ENCODE assay signal across 19 cellular contexts in the genomic region with DNA sequence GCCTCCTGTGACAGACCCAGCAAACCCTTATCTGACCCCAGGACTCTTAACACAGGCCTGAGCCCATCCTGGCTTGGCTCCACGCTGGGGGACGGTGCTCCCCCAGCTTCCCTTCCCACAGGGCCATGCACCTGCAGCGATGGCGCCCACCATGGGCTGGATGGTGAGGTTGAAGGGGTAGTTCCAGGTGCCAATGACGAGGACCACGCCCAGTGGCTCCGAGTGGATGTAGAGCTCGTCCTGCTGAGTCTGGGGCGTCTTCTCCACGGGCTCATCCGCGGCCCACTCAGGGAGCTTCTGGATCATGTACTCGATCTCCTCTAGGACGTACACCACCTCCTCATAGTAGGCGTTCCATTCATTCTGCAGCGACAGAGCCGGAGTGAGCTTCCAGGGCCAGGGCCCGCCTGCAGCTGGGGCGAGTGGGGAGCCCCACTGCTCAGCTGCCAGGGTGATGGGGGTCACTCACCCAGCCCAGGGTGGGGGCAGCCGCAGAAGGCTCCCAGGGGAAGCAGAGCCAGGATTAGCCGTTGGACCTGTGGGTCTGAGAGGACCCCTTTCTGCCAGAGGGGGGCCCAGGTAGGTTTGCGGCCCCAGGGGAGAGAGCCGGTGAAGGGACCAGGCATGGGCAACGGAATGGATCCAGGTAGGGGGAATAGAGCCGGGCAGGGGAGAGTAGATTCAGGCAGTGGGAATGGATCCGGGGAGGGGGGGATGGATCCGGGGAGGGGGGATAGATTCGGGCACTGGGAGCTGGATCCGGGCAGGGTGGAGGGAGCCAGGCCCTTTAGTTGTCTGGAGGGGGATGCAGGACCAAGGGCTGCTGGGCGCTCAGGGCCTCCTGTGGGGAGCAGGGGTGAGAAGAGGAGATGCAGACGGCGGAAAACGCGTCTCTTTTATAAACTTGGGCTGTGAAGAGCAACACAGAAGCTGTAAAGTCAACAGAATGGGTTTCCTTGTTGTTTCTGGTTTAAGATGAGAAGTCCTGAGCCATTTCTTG. TPM values are rescaled to one million over a fixed set of nuclear protein-coding genes. Genes with fewer than 3 reads are reported as not detected.
DNase-seq lines count a peak whose midpoint lies in the region; ATAC-seq and TF ChIP-seq lines count a peak whose summit lies in the region.
"Had no signal": no experiment of that assay in that cellular context is flagged by ENCODE, and none has a peak within 500 bp of the region (broad histone marks: within the 10 kb centered on the region; RNA-seq: fewer than 3 reads in every experiment).

No MANE protein-coding gene starts in this region.

- CTCF ChIA-PET in WTC11 (lab: Charles Lee) = interaction anchor here (1.2 to 5.7 kb wide), 5 partner anchors 19 to 285 kb away, joined by 3 to 91 read pairs (median 5); no protein-coding TSS in a partner anchor

- POLR2A ChIA-PET in WTC11 (lab: Charles Lee) = interaction anchor here (1.8 kb wide), 1 partner anchor 95 kb away, joined by 6 read pairs; the partner anchor contains the start of gene ALDH3A2

- no peak for ATAC-seq in activated T-cell treated with anti-CD3 and anti-CD28 coated beads, Interleukin-2, amount 50 U/mL, for 4 hours
- ATAC-seq in WTC11 (no peak), naive B cell (ENCODE audit: low read depth in 2 of 2) (no peak), HG03442 (IDR thresholded peaks at IDR 0.05; ENCODE audit: unreplicated experiment) (no peak), GM21423 (IDR thresholded peaks at IDR 0.05; ENCODE audit: unreplicated experiment) (no peak)
- ATAC-seq in stimulated activated memory B cell treated with anti-CD40 and anti-IgM and Interleukin-4, amounts not matched to agents 10 μg/mL and 1 μg/mL and 100 μg/mL, for 72 hours = no peak

- H3K4me1 Mint-ChIP-seq in activated T-cell treated with anti-CD3 and anti-CD28 coated beads, Interleukin-2, amount 50 U/mL, for 4 hours (ENCODE audit: low read depth) = peaks cover 6% of the 10 kb centered on the region
- H3K4me1 Mint-ChIP-seq in activated T-cell treated with anti-CD3 and anti-CD28 coated beads, Interleukin-2, amount 50 U/mL, for 24 hours (ENCODE audit: low read depth) = peaks cover 8% of the 10 kb centered on the region
- peaks cover 12% of the 10 kb centered on the region for H3K4me1 Mint-ChIP-seq in WTC11
- peaks cover 0 to 10% (median 8%) of the 10 kb centered on the region in 3 donors for H3K4me1 Mint-ChIP-seq in naive B cell
- H3K4me1 Mint-ChIP-seq in stimulated activated memory B cell treated with anti-CD40 and anti-IgM and Interleukin-4, amounts not matched to agents 10 μg/mL and 1 μg/mL and 100 μg/mL, for 72 hours = peaks cover 13% of the 10 kb centered on the region

- no peaks in the 10 kb centered on the region for H3K9me3 Mint-ChIP-seq in activated T-cell treated with anti-CD3 and anti-CD28 coated beads, Interleukin-2, amount 50 U/mL, for 4 hours
- H3K9me3 Mint-ChIP-seq in activated T-cell treated with anti-CD3 and anti-CD28 coated beads, Interleukin-2, amount 50 U/mL, for 24 hours = no peaks in the 10 kb centered on the region
- no peaks in the 10 kb centered on the region for H3K9me3 Mint-ChIP-seq in WTC11
- no peaks in the 10 kb centered on the region for H3K9me3 Mint-ChIP-seq in naive B cell
- H3K9me3 Mint-ChIP-seq in stimulated activated memory B cell treated with anti-CD40 and anti-IgM and Interleukin-4, amounts not matched to agents 10 μg/mL and 1 μg/mL and 100 μg/mL, for 72 hours = no peaks in the 10 kb centered on the region
- H3K9me3 Mint-ChIP-seq: activated CD4-positive, alpha-beta T cell treated with anti-CD3 and anti-CD28 coated beads, Interleukin-2, amount 10 ng/mL, durations not matched to agents 7 days and 5 days had no signal

- TF ChIP-seq CTCF in WTC11 (IDR thresholded peaks at IDR 0.05) = no peak

- H3K36me3 Mint-ChIP-seq in activated T-cell treated with anti-CD3 and anti-CD28 coated beads, Interleukin-2, amount 50 U/mL, for 4 hours (ENCODE audit: insufficient read depth) = no peaks in the 10 kb centered on the region
- H3K36me3 Mint-ChIP-seq in activated T-cell treated with anti-CD3 and anti-CD28 coated beads, Interleukin-2, amount 50 U/mL, for 24 hours (ENCODE audit: low read depth) = no peaks in the 10 kb centered on the region
- H3K36me3 Mint-ChIP-seq in WTC11 = no peaks in the 10 kb centered on the region
- H3K36me3 Mint-ChIP-seq in naive B cell = no peaks in the 10 kb centered on the region
- no peaks in the 10 kb centered on the region for H3K36me3 Mint-ChIP-seq in stimulated activated memory B cell treated with anti-CD40 and anti-IgM and Interleukin-4, amounts not matched to agents 10 μg/mL and 1 μg/mL and 100 μg/mL, for 72 hours

- H3K4me3 Mint-ChIP-seq in activated T-cell treated with anti-CD3 and anti-CD28 coated beads, Interleukin-2, amount 50 U/mL, for 4 hours = peak overlapping the region; percentile 19
- no peak overlapping the region for H3K4me3 Mint-ChIP-seq in activated T-cell treated with anti-CD3 and anti-CD28 coated beads, Interleukin-2, amount 50 U/mL, for 24 hours
- H3K4me3 Mint-ChIP-seq in WTC11 = peak overlapping the region; percentile 38; the same call in 1 of the 2 replicates
- peak overlapping the region in 5 of 8 donors; percentile 45 to 79 (median 57) for H3K4me3 Mint-ChIP-seq in naive B cell
- H3K4me3 Mint-ChIP-seq in stimulated activated memory B cell treated with anti-CD40 and anti-IgM and Interleukin-4, amounts not matched to agents 10 μg/mL and 1 μg/mL and 100 μg/mL, for 72 hours = peak overlapping the region; percentile 55

- H3K27me3 Mint-ChIP-seq in activated T-cell treated with anti-CD3 and anti-CD28 coated beads, Interleukin-2, amount 50 U/mL, for 4 hours (ENCODE audit: low read depth) = peaks cover 4% of the 10 kb centered on the region
- H3K27me3 Mint-ChIP-seq in activated T-cell treated with anti-CD3 and anti-CD28 coated beads, Interleukin-2, amount 50 U/mL, for 24 hours = peaks cover 15% of the 10 kb centered on the region
- H3K27me3 Mint-ChIP-seq in WTC11 (ENCODE audit: low read depth) = peaks cover 11% of the 10 kb centered on the region; the same call in 1 of the 2 replicates
- H3K27me3 Mint-ChIP-seq in naive B cell = peaks cover 0 to 43% (median 20%) of the 10 kb centered on the region in 3 donors
- H3K27me3 Mint-ChIP-seq in stimulated activated memory B cell treated with anti-CD40 and anti-IgM and Interleukin-4, amounts not matched to agents 10 μg/mL and 1 μg/mL and 100 μg/mL, for 72 hours = peaks cover 9% of the 10 kb centered on the region

- no peak for DNase-seq in activated T-cell treated with anti-CD3 and anti-CD28 coated beads, Interleukin-2, amount 50 U/mL, for 4 hours
- no peak for DNase-seq in activated T-cell treated with anti-CD3 and anti-CD28 coated beads, Interleukin-2, amount 50 U/mL, for 24 hours
- no peak for DNase-seq in WTC11 (ENCODE audit: low spot score)
- no peak for DNase-seq in naive B cell
- no peak for DNase-seq in dedifferentiated amniotic fluid mesenchymal stem cell (ENCODE audit: extremely low spot score)
- DNase-seq: activated CD4-positive, alpha-beta T cell treated with anti-CD3 and anti-CD28 coated beads, Interleukin-2, amount 10 ng/mL, durations not matched to agents 7 days and 5 days; effector CD8-positive, alpha-beta T cell; gastrocnemius medialis; NCI-H1417 treated with DMSO at 0.1 percent for 48 hours; NCI-H2171; NCI-H526; stimulated activated CD4-positive, alpha-beta T cell treated with anti-CD3 and anti-CD28 coated beads, Interleukin-4, amount 100 ng/mL, for 1 hour had no signal

- H3K27ac Mint-ChIP-seq in activated T-cell treated with anti-CD3 and anti-CD28 coated beads, Interleukin-2, amount 50 U/mL, for 24 hours = no peak overlapping the region
- H3K27ac Mint-ChIP-seq in WTC11 = no peak overlapping the region
- no peak overlapping the region for H3K27ac Mint-ChIP-seq in naive B cell
- H3K27ac Mint-ChIP-seq in stimulated activated memory B cell treated with anti-CD40 and anti-IgM and Interleukin-4, amounts not matched to agents 10 μg/mL and 1 μg/mL and 100 μg/mL, for 72 hours = peak overlapping the region; percentile 77
- H3K27ac Mint-ChIP-seq: activated CD4-positive, alpha-beta T cell treated with anti-CD3 and anti-CD28 coated beads, Interleukin-2, amount 10 ng/mL, durations not matched to agents 7 days and 5 days had no signal

TF ChIP-seq in WTC11, 78 proteins besides CTCF, POLR2A, EP300 and RAD21 (continues in another document):
- TF ChIP-seq HMGA2 (CRISPR knock-in tag; IDR thresholded peaks at IDR 0.05) = no peak
- TF ChIP-seq, protein P1, sequence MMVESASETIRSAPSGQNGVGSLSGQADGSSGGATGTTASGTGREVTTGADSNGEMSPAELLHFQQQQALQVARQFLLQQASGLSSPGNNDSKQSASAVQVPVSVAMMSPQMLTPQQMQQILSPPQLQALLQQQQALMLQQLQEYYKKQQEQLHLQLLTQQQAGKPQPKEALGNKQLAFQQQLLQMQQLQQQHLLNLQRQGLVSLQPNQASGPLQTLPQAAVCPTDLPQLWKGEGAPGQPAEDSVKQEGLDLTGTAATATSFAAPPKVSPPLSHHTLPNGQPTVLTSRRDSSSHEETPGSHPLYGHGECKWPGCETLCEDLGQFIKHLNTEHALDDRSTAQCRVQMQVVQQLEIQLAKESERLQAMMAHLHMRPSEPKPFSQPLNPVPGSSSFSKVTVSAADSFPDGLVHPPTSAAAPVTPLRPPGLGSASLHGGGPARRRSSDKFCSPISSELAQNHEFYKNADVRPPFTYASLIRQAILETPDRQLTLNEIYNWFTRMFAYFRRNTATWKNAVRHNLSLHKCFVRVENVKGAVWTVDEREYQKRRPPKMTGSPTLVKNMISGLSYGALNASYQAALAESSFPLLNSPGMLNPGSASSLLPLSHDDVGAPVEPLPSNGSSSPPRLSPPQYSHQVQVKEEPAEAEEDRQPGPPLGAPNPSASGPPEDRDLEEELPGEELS (CRISPR knock-in tag; IDR thresholded peaks at IDR 0.05) = no peak
- TF ChIP-seq, protein P2, sequence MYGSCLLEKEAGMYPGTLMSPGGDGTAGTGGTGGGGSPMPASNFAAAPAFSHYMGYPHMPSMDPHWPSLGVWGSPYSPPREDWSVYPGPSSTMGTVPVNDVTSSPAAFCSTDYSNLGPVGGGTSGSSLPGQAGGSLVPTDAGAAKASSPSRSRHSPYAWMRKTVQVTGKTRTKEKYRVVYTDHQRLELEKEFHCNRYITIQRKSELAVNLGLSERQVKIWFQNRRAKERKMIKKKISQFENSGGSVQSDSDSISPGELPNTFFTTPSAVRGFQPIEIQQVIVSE (CRISPR knock-in tag; IDR thresholded peaks at IDR 0.05; ENCODE audit: borderline replicate concordance) = no peak
- TF ChIP-seq TEAD1 (CRISPR knock-in tag; IDR thresholded peaks at IDR 0.05) = no peak
- no peak for TF ChIP-seq ESRRA (CRISPR knock-in tag; IDR thresholded peaks at IDR 0.05; ENCODE audit: borderline replicate concordance)

RNA-seq across cellular contexts. Expression of gene ALDH3A1, which starts 4.7 kb away (rescaled TPM):
- total RNA-seq in activated T-cell treated with anti-CD3 and anti-CD28 coated beads, Interleukin-2, amount 50 U/mL, for 4 hours = not detected
- total RNA-seq in WTC11 (2021) = 0.35 to 1.1 TPM (median 0.53 TPM) in 3 replicates
- polyA plus RNA-seq in naive B cell (ENCODE audit: low read depth in 6 of 6) = under 1 TPM in 1 of 6 donors, not detected in 5; 0.19 TPM
- total RNA-seq: activated CD4-positive, alpha-beta T cell treated with anti-CD3 and anti-CD28 coated beads, Interleukin-2, amount 10 ng/mL, durations not matched to agents 7 days and 5 days; astrocyte; cerebellum had no signal

RNA-seq across cellular contexts. Expression of gene SLC47A2, which starts 27.0 kb away (rescaled TPM):
- total RNA-seq in activated T-cell treated with anti-CD3 and anti-CD28 coated beads, Interleukin-2, amount 50 U/mL, for 4 hours = not detected
- not detected in 3 replicates for total RNA-seq in WTC11 (2021)
- polyA plus RNA-seq in naive B cell (ENCODE audit: low read depth in 6 of 6) = not detected
- total RNA-seq: activated CD4-positive, alpha-beta T cell treated with anti-CD3 and anti-CD28 coated beads, Interleukin-2, amount 10 ng/mL, durations not matched to agents 7 days and 5 days; astrocyte; esophagus muscularis mucosa; lung microvascular endothelial cell had no signal
